Comparison of ENCODE assay signal across 9 cellular contexts in the genomic region with DNA sequence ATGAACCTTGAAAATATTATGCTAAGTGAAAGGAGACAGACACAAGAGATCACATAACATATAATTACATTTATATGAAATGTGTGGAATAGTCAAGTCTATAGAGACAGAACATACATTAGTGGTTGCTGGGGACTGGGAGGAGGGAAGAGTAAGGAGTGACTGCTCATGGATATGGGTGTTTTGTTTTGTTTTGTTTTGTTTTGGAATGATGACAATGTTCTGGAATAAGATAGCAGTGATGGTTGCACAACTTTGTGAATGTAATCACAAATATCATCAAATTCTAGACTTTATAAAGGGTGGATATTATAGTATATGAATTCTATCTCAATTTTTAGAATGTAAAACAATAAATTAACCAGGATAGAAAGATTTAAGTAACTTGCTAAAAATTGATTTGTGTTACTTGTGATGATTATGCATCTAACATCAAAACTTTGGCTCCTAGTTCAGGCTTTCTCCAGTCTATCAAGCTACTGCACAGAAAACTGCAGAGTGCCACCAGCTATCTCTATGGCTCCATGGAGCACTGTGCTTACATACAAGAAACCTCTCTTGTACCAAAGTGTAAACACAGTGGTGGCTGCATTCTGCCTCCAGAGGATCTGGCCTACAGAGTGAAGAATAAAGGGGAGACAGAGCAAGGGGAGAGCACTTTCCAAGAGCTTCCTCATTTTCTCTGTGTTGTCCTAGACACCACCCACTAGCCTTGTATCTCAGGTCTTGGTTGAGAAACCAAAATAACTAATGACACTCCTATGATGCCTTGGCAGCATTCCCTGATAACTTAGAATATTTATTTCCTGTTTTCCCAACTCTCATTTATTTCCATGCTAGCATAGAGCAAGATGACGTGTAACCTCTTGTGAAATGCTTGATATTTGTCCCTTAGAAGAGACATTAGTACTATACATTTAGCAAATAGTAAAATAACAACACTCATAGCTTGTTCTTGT. TPM values are rescaled to one million over a fixed set of nuclear protein-coding genes. Genes with fewer than 3 reads are reported as not detected.
A peak's percentile ranks its signal among the peaks of the same experiment; 100 is the strongest.
DNase-seq lines count a peak whose midpoint lies in the region; ATAC-seq, FAIRE-seq and TF ChIP-seq lines count a peak whose summit lies in the region.
"Had no signal": no experiment of that assay in that cellular context is flagged by ENCODE, and none has a peak within 500 bp of the region (broad histone marks: within the 10 kb centered on the region; RNA-seq: fewer than 3 reads in every experiment).

No MANE protein-coding gene starts in this region.

- H3K27ac ChIP-seq in right lobe of liver (peak overlapping the region; percentile 61 to 82 (median 68)), thymus (ENCODE audit: low read depth) (peak overlapping the region; percentile 85), substantia nigra (ENCODE audit: low read depth, low read length, poor library complexity, severe bottlenecking) (no peak overlapping the region)

- DNase-seq in HTR-8/SVneo (ENCODE audit: insufficient read length, low spot score), result peak; percentile 30
- DNase-seq in dedifferentiated amniotic fluid mesenchymal stem cell (ENCODE audit: extremely low spot score), result peak; percentile 58
- DNase-seq in right lobe of liver, result no peak
- no peak for DNase-seq in DMS79 treated with DMSO at 0.1 percent for 48 hours (lab: John Stamatoyannopoulos, UW)
- DNase-seq in substantia nigra (lab: John Stamatoyannopoulos, UW), result no peak
- no peak for DNase-seq in SHP77 treated with DMSO at 0.1 percent for 48 hours (lab: John Stamatoyannopoulos, UW)
- DNase-seq in GF-D8 (lab: John Stamatoyannopoulos, UW), result no peak
- DNase-seq: activated T-cell treated with anti-CD3 and anti-CD28 coated beads, Interleukin-2, amount 50 U/mL, for 48 hours had no signal

- H3K27me3 ChIP-seq in right lobe of liver, result no peaks in the 10 kb centered on the region
- no peaks in the 10 kb centered on the region for H3K27me3 ChIP-seq in thymus (ENCODE audit: control insufficient read depth, insufficient read depth)

- no peak for TF ChIP-seq CTCF in right lobe of liver (IDR thresholded peaks at IDR 0.05)

- no peak for FAIRE-seq in HTR-8/SVneo (lab: Jason Lieb, UNC)

- no peak for TF ChIP-seq POLR2A in right lobe of liver (IDR thresholded peaks at IDR 0.05)

- H3K4me3 ChIP-seq in right lobe of liver, result no peak overlapping the region
- no peak overlapping the region for H3K4me3 ChIP-seq in thymus (ENCODE audit: low read length)

- 7% methylated on average over 1 of the region's 1 CpG for WGBS in right lobe of liver (ENCODE audit: insufficient coverage, low coverage, low lambda C conversion rate, missing lambda C conversion rate)
- WGBS in thymus, result 91% methylated on average over 1 of the region's 1 CpG

- intact Hi-C loops in right lobe of liver (cut with DNase I), result no loop called here

- H3K36me3 ChIP-seq in right lobe of liver (no peaks in the 10 kb centered on the region), thymus (ENCODE audit: control insufficient read depth, insufficient read depth) (no peaks in the 10 kb centered on the region)

- no peaks in the 10 kb centered on the region for H3K9me3 ChIP-seq in right lobe of liver
- H3K9me3 ChIP-seq in thymus (ENCODE audit: control insufficient read depth), result no peaks in the 10 kb centered on the region

- H3K4me1 ChIP-seq in right lobe of liver, result peaks cover 0 to 34% (median 9%) of the 10 kb centered on the region in 4 donors
- H3K4me1 ChIP-seq in thymus (ENCODE audit: control insufficient read depth, insufficient read depth, low read length), result no peaks in the 10 kb centered on the region

- peak; percentile 72 to 82 (median 78) for ATAC-seq in right lobe of liver

RNA-seq across cellular contexts. Expression of a gene that starts 57.1 kb away (rescaled TPM):
- total RNA-seq in right lobe of liver, result 10 to 100 TPM; 21.9 to 40.6 (median 31.2) TPM
- 37.8 TPM for polyA plus RNA-seq in thymus

Comparison
In these comparisons a context has a peak if more than half of its experiments do, and no peak if none do; other contexts are left out.
1. DNase-seq: peak in HTR-8/SVneo (single experiment) and dedifferentiated amniotic fluid mesenchymal stem cell (single experiment); none in right lobe of liver (0 of 3), DMS79 treated with DMSO at 0.1 percent for 48 hours (single experiment), substantia nigra (0 of 49), SHP77 treated with DMSO at 0.1 percent for 48 hours (single experiment) and GF-D8 (single experiment).